In genomic region chr3:136750209-136750921, GRCh38 we compare ENCODE assay signal across 7 cellular contexts. TPM values are rescaled to one million over a fixed set of nuclear protein-coding genes. Genes with fewer than 3 reads are reported as not detected.
DNase-seq lines count a peak whose midpoint lies in the region; ATAC-seq and TF ChIP-seq lines count a peak whose summit lies in the region.

No MANE protein-coding gene starts in this region.

- H3K4me3 ChIP-seq in Panc1 (ENCODE audit: low read depth in 2 of 2, low read length in 2 of 2) (peak overlapping the region; percentile 65 to 89), duodenal mucosa (ENCODE audit: low read depth in 1 of 2, low read length in 2 of 2) (peak overlapping the region; percentile 80 to 93)

- H3K36me3 Mint-ChIP-seq in nephron (ENCODE audit: low read depth), result peaks cover 9% of the 10 kb centered on the region

- H3K9me3 ChIP-seq in Panc1 (ENCODE audit: control insufficient read depth, insufficient read depth, low read depth, low read length), result no peaks in the 10 kb centered on the region
- no peaks in the 10 kb centered on the region for H3K9me3 ChIP-seq in duodenal mucosa (ENCODE audit: control insufficient read depth in 1 of 2, low read length in 2 of 2)

- no peak for ATAC-seq in GM18505 (IDR thresholded peaks at IDR 0.05; ENCODE audit: unreplicated experiment)
- ATAC-seq in Panc1, result no peak

- H3K4me3 Mint-ChIP-seq in nephron, result peak overlapping the region; percentile 88 to 99 (median 97)

- in situ Hi-C loops in Panc1 (cut with HindIII; ENCODE audit: low pct_unique_long_range_greater_than_20kb, low sequenced_read_pairs), result no loop called here

- peak overlapping the region; percentile 99 for H3K27ac ChIP-seq in Panc1 (ENCODE audit: low read length)
- peak overlapping the region; percentile 30 for H3K27ac ChIP-seq in duodenal mucosa (ENCODE audit: low read depth, low read length)

- CTCF ChIA-PET in Panc1 (lab: Charles Lee), result no interaction called here

- peaks cover 46% of the 10 kb centered on the region for H3K4me1 Mint-ChIP-seq in nephron

- H3K9ac ChIP-seq in duodenal mucosa (ENCODE audit: low read depth in 1 of 2, low read length in 2 of 2), result peak overlapping the region; percentile 76 to 79

- H3K27me3 Mint-ChIP-seq in nephron (ENCODE audit: low read depth), result no peaks in the 10 kb centered on the region

- no peaks in the 10 kb centered on the region for H3K27me3 ChIP-seq in Panc1 (ENCODE audit: control insufficient read depth, insufficient read depth, low read length)
- no peaks in the 10 kb centered on the region for H3K27me3 ChIP-seq in duodenal mucosa (ENCODE audit: control insufficient read depth in 1 of 2, insufficient read depth in 2 of 2, low read length in 2 of 2)

- intact Hi-C loops in Panc1 (cut with micrococcal nuclease; ENCODE audit: unreplicated experiment), result loop anchor here (5.0 kb wide), 2 partner anchors 112 to 358 kb away; partner anchors contain the start of gene NCK1

- POLR2A ChIA-PET in Panc1 (lab: Charles Lee), result no interaction called here

- H3K4me1 ChIP-seq in Panc1 (ENCODE audit: control insufficient read depth, insufficient read depth, low read length) (peaks cover 38% of the 10 kb centered on the region), duodenal mucosa (ENCODE audit: control insufficient read depth in 1 of 2, insufficient read depth in 2 of 2, low read length in 2 of 2) (peaks cover 22 to 27% of the 10 kb centered on the region in 2 donors)

- TF ChIP-seq POLR2A in GM18505 (IDR thresholded peaks at IDR 0.05; ENCODE audit: borderline replicate concordance, extremely low read depth, insufficient read depth, insufficient read length), result peak; percentile 20

- H3K36me3 ChIP-seq in Panc1 (ENCODE audit: control insufficient read depth, insufficient read depth, low read length) (no peaks in the 10 kb centered on the region; the same call in 1 of the 2 replicates), duodenal mucosa (ENCODE audit: control insufficient read depth in 1 of 2, insufficient read depth in 2 of 2, low read length in 2 of 2) (no peaks in the 10 kb centered on the region)

- peak overlapping the region; percentile 97 to 99 (median 99) for H3K27ac Mint-ChIP-seq in nephron

- TF ChIP-seq CTCF in Panc1 (IDR thresholded peaks at IDR 0.05) (no peak), nephron (IDR thresholded peaks at IDR 0.05; ENCODE audit: unreplicated experiment in 3 of 3) (no peak)

- BruUV-seq in Panc1 (replicated peaks; lab: Mats Ljungman, UMichigan), result no TSS peak

- DNase-seq in Panc1 (ENCODE audit: low read depth, low spot score) (no peak), NCI-H2196 treated with DMSO at 0.1 percent for 48 hours (lab: John Stamatoyannopoulos, UW; ENCODE audit: unreplicated experiment) (no peak), epidermal melanocyte (ENCODE audit: insufficient read length, low spot score) (no peak)
- no peak for DNase-seq in effector CD4-positive, alpha-beta T cell

- H3K9me3 Mint-ChIP-seq in nephron, result no peaks in the 10 kb centered on the region

RNA-seq across cellular contexts. Expression of gene STAG1, which starts 1.8 kb away (rescaled TPM):
- 43.7 TPM for total RNA-seq in Panc1 (2021; ENCODE audit: unreplicated experiment)
- 11.7 TPM for polyA plus RNA-seq in Panc1 (2012; ENCODE audit: insufficient read length)
